In genomic region chr3:23949784-23950183, GRCh38 we compare ENCODE assay signal across 1 cellular context.
A peak's percentile ranks its signal among the peaks of the same experiment; 100 is the strongest.
TF ChIP-seq lines count a peak whose summit lies in the region.

No MANE protein-coding gene starts in this region.

TF ChIP-seq in GM12878, 131 proteins besides CTCF, POLR2A, EP300 and RAD21 (continued from another document and continues in another):
- TF ChIP-seq CEBPZ (IDR thresholded peaks at IDR 0.05; ENCODE audit: low read depth, low read length) (no peak), USF2 (IDR thresholded peaks at IDR 0.05; ENCODE audit: borderline replicate concordance, low read depth, low read length) (no peak), NBN (IDR thresholded peaks at IDR 0.05) (0 out of 2 replicates have a peak, but pooled peaks have one; percentile 28), ZZZ3 (IDR thresholded peaks at IDR 0.05; ENCODE audit: control insufficient read depth, insufficient read length, low read depth) (no peak), REST (IDR thresholded peaks at IDR 0.05; ENCODE audit: low read depth, low read length) (no peak), CHD4 (IDR thresholded peaks at IDR 0.05) (no peak), BCLAF1 (IDR thresholded peaks at IDR 0.05) (no peak), NR2F1 (conservative IDR thresholded peaks at IDR 0.05) (no peak), BMI1 (IDR thresholded peaks at IDR 0.05; ENCODE audit: borderline replicate concordance) (no peak), SKIL (IDR thresholded peaks at IDR 0.05; ENCODE audit: low read depth, poor library complexity, severe bottlenecking) (peak; percentile 55), NRF1 (conservative IDR thresholded peaks at IDR 0.05; ENCODE audit: low read depth, low read length) (no peak), USF1 (IDR thresholded peaks at IDR 0.05; ENCODE audit: borderline replicate concordance, extremely low read length, insufficient read depth, low read depth, low read length) (no peak), RAD51 (IDR thresholded peaks at IDR 0.05) (no peak), EGR1 (IDR thresholded peaks at IDR 0.05; ENCODE audit: borderline replicate concordance in 1 of 2, low read depth in 2 of 2, low read length in 2 of 2) (no peak), CHD2 (IDR thresholded peaks at IDR 0.05; ENCODE audit: borderline replicate concordance, low read depth, low read length) (no peak), TAF1 (IDR thresholded peaks at IDR 0.05; ENCODE audit: borderline replicate concordance, low read depth, low read length) (no peak), SUPT20H (IDR thresholded peaks at IDR 0.05; ENCODE audit: borderline replicate concordance, control insufficient read depth, low read depth, low read length) (no peak), MYC (IDR thresholded peaks at IDR 0.05; ENCODE audit: insufficient read depth, insufficient read length, insufficient replicate concordance, low read length, severe bottlenecking) (no peak), MEF2A (IDR thresholded peaks at IDR 0.05; ENCODE audit: insufficient read depth, low read depth, low read length) (peak; percentile 64; the same call in 1 of the 2 replicates), CBX5 (IDR thresholded peaks at IDR 0.05; ENCODE audit: low read depth) (no peak), SIX5 (IDR thresholded peaks at IDR 0.05; ENCODE audit: low read depth, low read length, severe bottlenecking) (no peak), ZNF592 (IDR thresholded peaks at IDR 0.05) (no peak), CBFB (IDR thresholded peaks at IDR 0.05; ENCODE audit: low read depth) (no peak), E2F8 (IDR thresholded peaks at IDR 0.05; ENCODE audit: low read depth, partially characterized antibody) (no peak), SIN3A (IDR thresholded peaks at IDR 0.05; ENCODE audit: low read depth, low read length) (no peak), SMAD1 (IDR thresholded peaks at IDR 0.05; ENCODE audit: low read depth, partially characterized antibody) (no peak), KLF5 (IDR thresholded peaks at IDR 0.05; ENCODE audit: partially characterized antibody) (no peak), HSF1 (IDR thresholded peaks at IDR 0.05; ENCODE audit: low read depth, low read length) (no peak), NR2C1 (IDR thresholded peaks at IDR 0.05) (no peak), TCF3 (IDR thresholded peaks at IDR 0.05; ENCODE audit: borderline replicate concordance, insufficient read depth, low read depth, low read length) (no peak)
